In genomic region chr3:38154625-38155255, GRCh38 we compare ENCODE assay signal across 13 cellular contexts. TPM values are rescaled to one million over a fixed set of nuclear protein-coding genes. Genes with fewer than 3 reads are reported as not detected.
DNase-seq lines count a peak whose midpoint lies in the region; ATAC-seq and TF ChIP-seq lines count a peak whose summit lies in the region.
"Had no signal": no experiment of that assay in that cellular context is flagged by ENCODE, and none has a peak within 500 bp of the region (broad histone marks: within the 10 kb centered on the region; RNA-seq: fewer than 3 reads in every experiment).

No MANE protein-coding gene starts in this region.

- no peak overlapping the region for H3K27ac Mint-ChIP-seq in activated CD4-positive, alpha-beta T cell treated with anti-CD3 and anti-CD28 coated beads, Interleukin-2, amount 10 ng/mL, durations not matched to agents 24 days and 14 days
- H3K27ac Mint-ChIP-seq: endodermal cell had no signal

- no peaks in the 10 kb centered on the region for H3K9me3 ChIP-seq in PC-9 (ENCODE audit: insufficient read depth, low read depth)
- H3K9me3 ChIP-seq: A549, sigmoid colon had no signal

- peak overlapping the region; percentile 71 for H3K4me2 ChIP-seq in PC-9
- H3K4me2 ChIP-seq: A549 had no signal

- no peaks in the 10 kb centered on the region for H3K27me3 Mint-ChIP-seq in activated CD4-positive, alpha-beta T cell treated with anti-CD3 and anti-CD28 coated beads, Interleukin-2, amount 10 ng/mL, durations not matched to agents 24 days and 14 days

- H4K20me1 ChIP-seq in PC-9 (ENCODE audit: insufficient read depth): no peaks in the 10 kb centered on the region

- H3K9me3 Mint-ChIP-seq in activated CD4-positive, alpha-beta T cell treated with anti-CD3 and anti-CD28 coated beads, Interleukin-2, amount 10 ng/mL, durations not matched to agents 24 days and 14 days: no peaks in the 10 kb centered on the region
- H3K9me3 Mint-ChIP-seq: endodermal cell had no signal

- no peak for TF ChIP-seq CTCF in PC-9 (conservative IDR thresholded peaks at IDR 0.05)

- no peak overlapping the region for H3K4me3 Mint-ChIP-seq in activated CD4-positive, alpha-beta T cell treated with anti-CD3 and anti-CD28 coated beads, Interleukin-2, amount 10 ng/mL, durations not matched to agents 24 days and 14 days
- H3K4me3 Mint-ChIP-seq: endodermal cell had no signal

- peaks cover 73% of the 10 kb centered on the region for H3K4me1 ChIP-seq in PC-9 (replicated peaks; ENCODE audit: insufficient read depth)
- H3K4me1 ChIP-seq: sigmoid colon had no signal

- peaks cover 36% of the 10 kb centered on the region for H3K4me1 Mint-ChIP-seq in activated CD4-positive, alpha-beta T cell treated with anti-CD3 and anti-CD28 coated beads, Interleukin-2, amount 10 ng/mL, durations not matched to agents 24 days and 14 days
- H3K4me1 Mint-ChIP-seq: endodermal cell had no signal

- TSS peak; percentile 67 for BruUV-seq in PC-9 (replicated peaks; lab: Mats Ljungman, UMichigan)

- peak overlapping the region; percentile 92 for H3K27ac ChIP-seq in PC-9
- H3K27ac ChIP-seq: A549, brain microvascular endothelial cell, sigmoid colon had no signal

- no peaks in the 10 kb centered on the region for H3K79me2 ChIP-seq in PC-9 (ENCODE audit: low read depth)

- no peak overlapping the region for H2AFZ ChIP-seq in PC-9

- peak; percentile 31 for ATAC-seq in stimulated activated naive CD8-positive, alpha-beta T cell treated with anti-CD3 and anti-CD28 coated beads, Interleukin-15, Interleukin-2, amounts not matched to agents 100 U/mL and 50 U/mL, for 24 hours
- ATAC-seq: A549 had no signal

- intact Hi-C loops in activated CD4-positive, alpha-beta T cell treated with anti-CD3 and anti-CD28 coated beads, Interleukin-2, amount 10 ng/mL, durations not matched to agents 24 days and 14 days (cut with micrococcal nuclease): no loop called here
- intact Hi-C loops in PC-9 (cut with micrococcal nuclease; ENCODE audit: unreplicated experiment): loop anchor here (1.0 to 5.0 kb wide), 3 partner anchors 10 to 207 kb away; partner anchors contain the start of gene ACAA1

- no peaks in the 10 kb centered on the region for H3K36me3 Mint-ChIP-seq in activated CD4-positive, alpha-beta T cell treated with anti-CD3 and anti-CD28 coated beads, Interleukin-2, amount 10 ng/mL, durations not matched to agents 24 days and 14 days (ENCODE audit: low read depth)

- peak overlapping the region; percentile 3; the same call in 1 of the 2 replicates for H3K4me3 ChIP-seq in PC-9
- H3K4me3 ChIP-seq: A549, sigmoid colon had no signal

- H3K27me3 ChIP-seq in PC-9 (ENCODE audit: insufficient read depth, low read depth): no peaks in the 10 kb centered on the region
- H3K27me3 ChIP-seq: brain microvascular endothelial cell, sigmoid colon had no signal

- POLR2A ChIA-PET in PC-9 (lab: Charles Lee; ENCODE audit: unreplicated experiment): interaction anchor here (0.6 to 0.7 kb wide), 6 partner anchors 9 to 997 kb away, joined by 5 to 8 read pairs (median 6); partner anchors contain the start of genes ACAA1 and OXSR1

- peak; percentile 49 for DNase-seq in activated CD4-positive, alpha-beta T cell treated with anti-CD3 and anti-CD28 coated beads, Interleukin-2, amount 10 ng/mL, durations not matched to agents 24 days and 14 days
- DNase-seq in activated CD4-positive, alpha-beta T cell treated with anti-CD3 and anti-CD28 coated beads for 48 hours: no peak
- DNase-seq in PC-9 (peak; percentile 78 to 86), iPS-NIHi11 (ENCODE audit: low spot score) (peak; percentile 24), NCI-H345 (lab: John Stamatoyannopoulos, UW) (no peak), NCI-H226 (no peak)
- DNase-seq in stimulated activated naive CD8-positive, alpha-beta T cell treated with anti-CD3 and anti-CD28 coated beads, Interleukin-15, Interleukin-2, amounts not matched to agents 100 U/mL and 50 U/mL, for 24 hours: no peak
- no peak for DNase-seq in activated effector memory CD4-positive, alpha-beta T cell treated with Interleukin-2 at 50 U/mL for 16 hours
- DNase-seq: activated gamma-delta T cell treated with Interleukin-2 at 50 U/mL for 16 hours, endodermal cell, sigmoid colon had no signal

- H3F3A ChIP-seq in PC-9 (ENCODE audit: insufficient read depth, low read depth): peaks cover 48% of the 10 kb centered on the region

- CTCF ChIA-PET in PC-9 (lab: Charles Lee): interaction anchor here (1.1 kb wide), 1 partner anchor 18 kb away, joined by 3 read pairs; the partner anchor contains the start of gene ACAA1

- H3K9me2 ChIP-seq in PC-9 (ENCODE audit: insufficient read depth): no peaks in the 10 kb centered on the region

- H3K36me3 ChIP-seq in PC-9 (ENCODE audit: low read depth): no peaks in the 10 kb centered on the region
- H3K36me3 ChIP-seq: brain microvascular endothelial cell, sigmoid colon had no signal

RNA-seq across cellular contexts. Expression of gene OXSR1, which starts 10.6 kb away (rescaled TPM):
- total RNA-seq in activated CD4-positive, alpha-beta T cell treated with anti-CD3 and anti-CD28 coated beads, Interleukin-2, amount 10 ng/mL, durations not matched to agents 24 days and 14 days: 56.4 and 58.3 TPM in 2 replicates
- 50.2 and 54.3 TPM in 2 replicates for total RNA-seq in PC-9 (2021)

RNA-seq across cellular contexts. Expression of gene MYD88, which starts 16.3 kb away (rescaled TPM):
- 32.0 and 36.9 TPM in 2 replicates for total RNA-seq in activated CD4-positive, alpha-beta T cell treated with anti-CD3 and anti-CD28 coated beads, Interleukin-2, amount 10 ng/mL, durations not matched to agents 24 days and 14 days
- total RNA-seq in PC-9 (2021): 25.0 and 27.4 TPM in 2 replicates

RNA-seq across cellular contexts. Expression of gene ACAA1, which starts 17.8 kb away (rescaled TPM):
- total RNA-seq in activated CD4-positive, alpha-beta T cell treated with anti-CD3 and anti-CD28 coated beads, Interleukin-2, amount 10 ng/mL, durations not matched to agents 24 days and 14 days: 68.7 and 71.6 TPM in 2 replicates
- 58.9 and 65.8 TPM in 2 replicates for total RNA-seq in PC-9 (2021)

Comparison
In these comparisons a context has a peak if more than half of its experiments do, and no peak if none do; other contexts are left out.
1. DNase-seq: peak in activated CD4-positive, alpha-beta T cell treated with anti-CD3 and anti-CD28 coated beads, Interleukin-2, amount 10 ng/mL, durations not matched to agents 24 days and 14 days (single experiment), PC-9 (2 of 2) and iPS-NIHi11 (single experiment); none in activated CD4-positive, alpha-beta T cell treated with anti-CD3 and anti-CD28 coated beads for 48 hours (single experiment), stimulated activated naive CD8-positive, alpha-beta T cell treated with anti-CD3 and anti-CD28 coated beads, Interleukin-15, Interleukin-2, amounts not matched to agents 100 U/mL and 50 U/mL, for 24 hours (single experiment), NCI-H345 (single experiment), NCI-H226 (single experiment) and activated effector memory CD4-positive, alpha-beta T cell treated with Interleukin-2 at 50 U/mL for 16 hours (single experiment).